In the genomic region with DNA sequence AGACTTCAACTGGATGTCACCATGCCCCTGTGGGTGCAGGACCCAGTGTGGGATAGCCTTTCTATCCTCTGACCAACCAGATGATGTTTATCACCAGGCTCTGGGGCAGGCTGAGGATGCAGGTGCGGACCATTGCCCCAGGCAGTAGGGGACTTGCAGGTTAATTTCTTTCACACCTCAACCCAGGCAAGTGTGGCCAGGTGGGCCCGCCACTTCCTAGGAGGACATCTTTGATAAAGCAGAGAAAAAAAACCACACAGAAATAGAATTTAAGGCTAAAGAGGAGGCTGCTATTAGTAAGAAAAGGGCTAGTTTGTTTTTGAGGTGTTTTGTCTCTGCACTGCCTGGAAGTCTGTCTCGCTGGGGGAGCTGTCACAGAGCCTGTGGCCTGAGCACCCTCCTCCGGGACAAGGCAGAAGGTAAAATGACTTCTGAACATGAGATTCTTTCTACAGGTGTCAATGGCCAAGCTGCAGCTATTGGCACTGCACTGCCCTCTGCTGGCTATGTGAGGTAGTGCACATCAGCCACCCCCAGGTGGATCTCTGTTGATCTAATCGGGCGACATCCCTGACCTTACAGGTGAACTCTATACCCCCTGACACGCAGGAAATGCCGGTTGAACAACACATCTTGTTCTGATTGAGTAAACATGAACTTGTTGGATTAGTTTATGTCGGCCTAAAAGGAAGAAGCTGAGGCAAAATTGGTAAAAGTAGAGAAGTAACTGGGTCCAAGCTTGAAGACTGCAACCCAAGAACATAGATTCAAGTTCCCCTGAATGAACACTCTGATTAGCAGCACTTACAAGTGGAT, we compare ENCODE assay signal across 8 cellular contexts. TPM values are rescaled to one million over a fixed set of nuclear protein-coding genes. Genes with fewer than 3 reads are reported as not detected.
DNase-seq lines count a peak whose midpoint lies in the region; ATAC-seq, FAIRE-seq and TF ChIP-seq lines count a peak whose summit lies in the region.

No MANE protein-coding gene starts in this region.

- intact Hi-C loops in activated T-helper 2 cell treated with anti-CD3 and anti-CD28 coated beads, Interferon-gamma antibody, Interleukin-2, Interleukin-4, amounts not matched to agents 10 μg/mL and 5 μg/mL and 100 μg/mL, durations not matched to agents 14 hours and 24 hours and 36 hours (cut with micrococcal nuclease) = loop anchor here (1.0 kb wide), 4 partner anchors 13 to 165 kb away; partner anchors contain the start of gene HUS1
- intact Hi-C loops in uterus (cut with DNase I; ENCODE audit: low total_unique reads) = loop anchor here (10.0 kb wide), 3 partner anchors 75 to 165 kb away; partner anchors contain the start of genes C7orf57 and PKD1L1

- no peaks in the 10 kb centered on the region for H3K9me3 ChIP-seq in DOHH2 (ENCODE audit: control insufficient read depth, insufficient read depth, low read length)
- no peaks in the 10 kb centered on the region for H3K9me3 ChIP-seq in gastroesophageal sphincter
- no peaks in the 10 kb centered on the region for H3K9me3 ChIP-seq in trophoblast cell (ENCODE audit: insufficient read depth, low read depth, low read length)
- H3K9me3 ChIP-seq in uterus = no peaks in the 10 kb centered on the region

- no peak for TF ChIP-seq POLR2A in gastroesophageal sphincter (IDR thresholded peaks at IDR 0.05)
- peak in 1 of 2 donors; percentile 22 for TF ChIP-seq POLR2A in uterus (IDR thresholded peaks at IDR 0.05)

- no peaks in the 10 kb centered on the region for H4K20me1 ChIP-seq in DOHH2 (ENCODE audit: control insufficient read depth, insufficient read depth, low read depth, low read length)

- DNase-seq in HT-29 (ENCODE audit: low spot score) (peak; percentile 96), RCC 7860 (ENCODE audit: low spot score) (peak; percentile 62), trophoblast cell (peak; percentile 90 to 98), uterus (peak; percentile 72 to 77)
- DNase-seq in activated T-helper 2 cell treated with anti-CD3 and anti-CD28 coated beads, Interferon-gamma antibody, Interleukin-2, Interleukin-4, amounts not matched to agents 10 μg/mL and 5 μg/mL and 100 μg/mL, durations not matched to agents 14 hours and 24 hours and 36 hours (ENCODE audit: low spot score) = peak; percentile 75

- H3K36me3 ChIP-seq in DOHH2 (ENCODE audit: control insufficient read depth, low read length) (no peaks in the 10 kb centered on the region), gastroesophageal sphincter (peaks cover 0 to 44% of the 10 kb centered on the region in 2 donors), trophoblast cell (ENCODE audit: control insufficient read depth in 1 of 2, insufficient read depth in 2 of 2, low read length in 2 of 2) (peaks cover 27 to 36% of the 10 kb centered on the region in 2 experiments), uterus (no peaks in the 10 kb centered on the region)

- no peak overlapping the region for H3K9ac ChIP-seq in trophoblast cell (ENCODE audit: low read length)

- H3K9me3 Mint-ChIP-seq in activated T-helper 2 cell treated with anti-CD3 and anti-CD28 coated beads, Interferon-gamma antibody, Interleukin-2, Interleukin-4, amounts not matched to agents 10 μg/mL and 5 μg/mL and 100 μg/mL, durations not matched to agents 14 hours and 24 hours and 36 hours = no peaks in the 10 kb centered on the region

- H3K36me3 Mint-ChIP-seq in activated T-helper 2 cell treated with anti-CD3 and anti-CD28 coated beads, Interferon-gamma antibody, Interleukin-2, Interleukin-4, amounts not matched to agents 10 μg/mL and 5 μg/mL and 100 μg/mL, durations not matched to agents 14 hours and 24 hours and 36 hours (ENCODE audit: low read depth) = peaks cover 39% of the 10 kb centered on the region

- H2BK12ac ChIP-seq in trophoblast cell (ENCODE audit: low read length) = no peak overlapping the region

- H3K9me2 ChIP-seq in DOHH2 (replicated peaks; ENCODE audit: control insufficient read depth, low read length) = no peaks in the 10 kb centered on the region

- H2AK5ac ChIP-seq in trophoblast cell (ENCODE audit: low read length) = no peak overlapping the region

- H2BK120ac ChIP-seq in trophoblast cell (ENCODE audit: insufficient read depth, low read length, poor library complexity) = no peak overlapping the region

- no peak overlapping the region for H3K23ac ChIP-seq in trophoblast cell (ENCODE audit: low read length)

- no peak overlapping the region for H2AFZ ChIP-seq in trophoblast cell (ENCODE audit: insufficient read depth, low read length, poor library complexity)

- no peaks in the 10 kb centered on the region for H3K4me1 ChIP-seq in DOHH2 (ENCODE audit: control insufficient read depth, low read length)
- no peaks in the 10 kb centered on the region for H3K4me1 ChIP-seq in gastroesophageal sphincter
- peaks cover 9% of the 10 kb centered on the region in 2 experiments for H3K4me1 ChIP-seq in trophoblast cell (ENCODE audit: control insufficient read depth in 1 of 2, insufficient read depth in 2 of 2, low read length in 2 of 2)
- no peaks in the 10 kb centered on the region for H3K4me1 ChIP-seq in uterus

- H3K27me3 ChIP-seq in DOHH2 (ENCODE audit: control insufficient read depth, low read length) (no peaks in the 10 kb centered on the region), gastroesophageal sphincter (no peaks in the 10 kb centered on the region), trophoblast cell (ENCODE audit: insufficient read depth, low read length) (no peaks in the 10 kb centered on the region), uterus (no peaks in the 10 kb centered on the region)

- H3K4ac ChIP-seq in trophoblast cell (ENCODE audit: low read depth, low read length) = no peak overlapping the region

- H3K27ac ChIP-seq in DOHH2 (ENCODE audit: low read depth, low read length) (no peak overlapping the region), gastroesophageal sphincter (no peak overlapping the region), trophoblast cell (ENCODE audit: low read depth, low read length) (no peak overlapping the region), uterus (no peak overlapping the region)

- H3F3A ChIP-seq in DOHH2 (ENCODE audit: control insufficient read depth, insufficient read depth) = no peaks in the 10 kb centered on the region

- H4K12ac ChIP-seq in trophoblast cell (ENCODE audit: low read depth, low read length) = no peak overlapping the region

- ATAC-seq in GM21390 (IDR thresholded peaks at IDR 0.05; ENCODE audit: unreplicated experiment) (peak; percentile 94), gastroesophageal sphincter (peak; percentile 68)

- H3K4me1 Mint-ChIP-seq in activated T-helper 2 cell treated with anti-CD3 and anti-CD28 coated beads, Interferon-gamma antibody, Interleukin-2, Interleukin-4, amounts not matched to agents 10 μg/mL and 5 μg/mL and 100 μg/mL, durations not matched to agents 14 hours and 24 hours and 36 hours (ENCODE audit: low read depth) = peaks cover 9% of the 10 kb centered on the region

- H3K79me2 ChIP-seq in DOHH2 (ENCODE audit: control insufficient read depth, low read length) (no peaks in the 10 kb centered on the region), trophoblast cell (ENCODE audit: control insufficient read depth, insufficient read depth, low read length, poor library complexity) (no peaks in the 10 kb centered on the region)

- no peaks in the 10 kb centered on the region for H3K27me3 Mint-ChIP-seq in activated T-helper 2 cell treated with anti-CD3 and anti-CD28 coated beads, Interferon-gamma antibody, Interleukin-2, Interleukin-4, amounts not matched to agents 10 μg/mL and 5 μg/mL and 100 μg/mL, durations not matched to agents 14 hours and 24 hours and 36 hours (ENCODE audit: low read depth)

- no peak overlapping the region for H3K18ac ChIP-seq in trophoblast cell (ENCODE audit: low read length)

- TF ChIP-seq CTCF in DOHH2 (IDR thresholded peaks at IDR 0.05; ENCODE audit: low read depth, low read length, poor library complexity, severe bottlenecking) (peak; percentile 100), gastroesophageal sphincter (IDR thresholded peaks at IDR 0.05) (peak; percentile 96 to 99 (median 97)), uterus (IDR thresholded peaks at IDR 0.05) (peak; percentile 92 to 99 (median 96))

- no peak overlapping the region for H2BK5ac ChIP-seq in trophoblast cell (ENCODE audit: low read depth, low read length, poor library complexity)

- TF ChIP-seq EP300 in gastroesophageal sphincter (IDR thresholded peaks at IDR 0.05) = no peak

- no peak overlapping the region for H4K8ac ChIP-seq in trophoblast cell (ENCODE audit: low read depth, low read length)

- H3K4me2 ChIP-seq in DOHH2 (ENCODE audit: low read length) = no peak overlapping the region
- H3K4me2 ChIP-seq in trophoblast cell (ENCODE audit: low read length) = no peak overlapping the region

- peaks cover 6% of the 10 kb centered on the region for H3K79me1 ChIP-seq in trophoblast cell (ENCODE audit: low read length)

- H4K91ac ChIP-seq in trophoblast cell (ENCODE audit: low read depth, low read length) = no peak overlapping the region

- no peak overlapping the region for H3K4me3 ChIP-seq in DOHH2 (ENCODE audit: low read length)
- H3K4me3 ChIP-seq in gastroesophageal sphincter = no peak overlapping the region
- no peak overlapping the region for H3K4me3 ChIP-seq in trophoblast cell (ENCODE audit: low read depth, low read length)
- no peak overlapping the region for H3K4me3 ChIP-seq in uterus

- FAIRE-seq in RCC 7860 (lab: Jason Lieb, UNC) = peak; percentile 43

- WGBS in gastroesophageal sphincter (ENCODE audit: low coverage in 1 of 2), 2 donors = 0 to 5% methylated on average over 5 to 8 of the region's 9 CpGs
- WGBS in trophoblast cell (ENCODE audit: extremely low coverage, insufficient coverage, insufficient read length) = no CpG with 5 or more reads among the region's 9 CpGs

- H3K27ac Mint-ChIP-seq in activated T-helper 2 cell treated with anti-CD3 and anti-CD28 coated beads, Interferon-gamma antibody, Interleukin-2, Interleukin-4, amounts not matched to agents 10 μg/mL and 5 μg/mL and 100 μg/mL, durations not matched to agents 14 hours and 24 hours and 36 hours = no peak overlapping the region

- H3K4me3 Mint-ChIP-seq in activated T-helper 2 cell treated with anti-CD3 and anti-CD28 coated beads, Interferon-gamma antibody, Interleukin-2, Interleukin-4, amounts not matched to agents 10 μg/mL and 5 μg/mL and 100 μg/mL, durations not matched to agents 14 hours and 24 hours and 36 hours (ENCODE audit: low read depth) = no peak overlapping the region

- no peak overlapping the region for H3K14ac ChIP-seq in trophoblast cell (ENCODE audit: low read length)

RNA-seq across cellular contexts. Expression of gene UPP1, which starts 21.0 kb away (rescaled TPM):
- total RNA-seq in HT-29 (2014; rRNA removed; shearing (Covaris generic)) = 22.5 and 24.3 TPM in 2 replicates
- total RNA-seq in activated T-helper 2 cell treated with anti-CD3 and anti-CD28 coated beads, Interferon-gamma antibody, Interleukin-2, Interleukin-4, amounts not matched to agents 10 μg/mL and 5 μg/mL and 100 μg/mL, durations not matched to agents 14 hours and 24 hours and 36 hours = 48.9 and 52.9 TPM in 2 replicates
- total RNA-seq in gastroesophageal sphincter (10 to 100 TPM in 3 of 4 donors, 1 to 10 TPM in 1; 6.1 to 27.6 (median 12.0) TPM), uterus (10 to 100 TPM in 1 of 4 donors, 1 to 10 TPM in 3; 1.5 to 25.2 (median 5.4) TPM)
- 106 and 107 TPM in 2 replicates for polyA plus RNA-seq in trophoblast cell (2013)
